8 cellular contexts compared by ENCODE assay signal in genomic region chr18:63850010-63850409, GRCh38. TPM values are rescaled to one million over a fixed set of nuclear protein-coding genes. Genes with fewer than 3 reads are reported as not detected.
A peak's percentile ranks its signal among the peaks of the same experiment; 100 is the strongest.
DNase-seq lines count a peak whose midpoint lies in the region; ATAC-seq, FAIRE-seq and TF ChIP-seq lines count a peak whose summit lies in the region.

No MANE protein-coding gene starts in this region.

- TF ChIP-seq CTCF in AG04450 (IDR thresholded peaks at IDR 0.05; ENCODE audit: low read depth, low read length) (peak; percentile 73), OCI-LY1 (IDR thresholded peaks at IDR 0.05; ENCODE audit: low read length) (peak; percentile 40)

- no peaks in the 10 kb centered on the region for H3F3A ChIP-seq in OCI-LY1 (ENCODE audit: insufficient read depth, low read length)

- H3K4me3 ChIP-seq in AG04450 (ENCODE audit: low read depth, low read length) (no peak overlapping the region), OCI-LY1 (ENCODE audit: low read depth, low read length, poor library complexity, severe bottlenecking) (no peak overlapping the region)

- no peak overlapping the region for H3K9ac ChIP-seq in OCI-LY1 (ENCODE audit: low read length)

- no peak overlapping the region for H3K4me2 ChIP-seq in OCI-LY1 (ENCODE audit: low read length)

- H3K4me1 ChIP-seq in OCI-LY1 (ENCODE audit: insufficient read depth, low read length, severe bottlenecking), result no peaks in the 10 kb centered on the region

- DNase-seq in AG04450 (ENCODE audit: low read depth, low spot score) (no peak), foreskin melanocyte (peak; percentile 48), GM19239 (ENCODE audit: insufficient read length, low spot score) (no peak)
- DNase-seq in activated effector memory CD4-positive, alpha-beta T cell treated with Interleukin-2 at 50 U/mL for 16 hours, result no peak
- no peak for DNase-seq in stimulated activated naive CD4-positive, alpha-beta T cell treated with Interleukin-2 at 50 U/mL for 16 hours (lab: John Stamatoyannopoulos, UW)

- POLR2A ChIA-PET in AG04450 (lab: Yijun Ruan, JAX), result no interaction called here

- no peaks in the 10 kb centered on the region for H3K36me3 ChIP-seq in OCI-LY1 (ENCODE audit: insufficient read depth, low read length)

- no peak overlapping the region for H2AFZ ChIP-seq in OCI-LY1 (ENCODE audit: low read length)

- ATAC-seq in GM18508 (IDR thresholded peaks at IDR 0.05; ENCODE audit: insufficient read depth, unreplicated experiment) (peak; percentile 81), HG03354 (IDR thresholded peaks at IDR 0.05; ENCODE audit: poor library complexity, severe bottlenecking, unreplicated experiment) (peak; percentile 82)

- CTCF ChIA-PET in AG04450 (lab: Charles Lee), result interaction anchor here (1.0 to 9.4 kb wide), 3 partner anchors 108 to 333 kb away, joined by 5 to 272 read pairs (median 6); no protein-coding TSS in a partner anchor

- no peaks in the 10 kb centered on the region for H3K9me2 ChIP-seq in OCI-LY1 (ENCODE audit: low read depth, low read length)

- no peak for FAIRE-seq in GM19239 (lab: Jason Lieb, UNC)

- H3K27ac ChIP-seq in AG04450 (ENCODE audit: low read depth, low read length), result no peak overlapping the region
- no peak overlapping the region for H3K27ac ChIP-seq in OCI-LY1 (ENCODE audit: low read depth, low read length, poor library complexity, severe bottlenecking)

- H3K27me3 ChIP-seq in AG04450 (ENCODE audit: control insufficient read depth, insufficient read depth, low read length), result no peaks in the 10 kb centered on the region
- H3K27me3 ChIP-seq in OCI-LY1 (ENCODE audit: insufficient read depth, low read length), result no peaks in the 10 kb centered on the region

- no peaks in the 10 kb centered on the region for H4K20me1 ChIP-seq in OCI-LY1 (ENCODE audit: insufficient read depth, low read length)

- H3K9me3 ChIP-seq in AG04450 (ENCODE audit: control insufficient read depth, insufficient read depth, low read length) (no peaks in the 10 kb centered on the region), OCI-LY1 (ENCODE audit: low read length) (no peaks in the 10 kb centered on the region)

- H3K79me2 ChIP-seq in OCI-LY1 (ENCODE audit: insufficient read depth, low read length), result no peaks in the 10 kb centered on the region

RNA-seq across cellular contexts. Expression of gene SERPINB2, which starts 37.5 kb away (rescaled TPM):
- 5.3 and 6.9 TPM in 2 replicates for polyA plus RNA-seq in AG04450 (2011; rRNA removed)
- 3.1 and 3.4 TPM in 2 replicates for polyA minus RNA-seq in AG04450 (2011; rRNA and poly(A)+ RNA removed)

RNA-seq across cellular contexts. Expression of gene SERPINB10, which starts 57.7 kb away (rescaled TPM):
- polyA plus RNA-seq in AG04450 (2011; rRNA removed), result 0.19 TPM in 1 of 2 replicates, not detected in the other
- polyA minus RNA-seq in AG04450 (2011; rRNA and poly(A)+ RNA removed), result not detected in 2 replicates
